14 cellular contexts compared by ENCODE assay signal in the genomic region with DNA sequence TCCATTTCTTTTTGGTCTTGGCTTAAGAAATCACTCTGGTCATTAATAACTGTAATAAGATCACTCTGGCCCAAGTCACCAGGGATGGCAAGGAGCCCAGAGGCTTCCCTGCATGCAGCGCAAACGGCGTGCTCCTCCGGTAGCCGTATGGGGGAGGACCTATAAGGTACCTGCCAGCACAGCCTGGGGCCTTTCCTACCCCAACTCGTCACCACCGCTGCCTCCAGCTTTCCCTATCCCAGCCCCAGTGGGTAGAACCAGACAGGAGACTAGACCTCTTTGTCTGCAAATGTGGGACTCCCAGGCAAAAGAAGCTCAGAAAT. TPM values are rescaled to one million over a fixed set of nuclear protein-coding genes. Genes with fewer than 3 reads are reported as not detected.
DNase-seq lines count a peak whose midpoint lies in the region; ATAC-seq, FAIRE-seq and TF ChIP-seq lines count a peak whose summit lies in the region.
"Had no signal": no experiment of that assay in that cellular context is flagged by ENCODE, and none has a peak within 500 bp of the region (broad histone marks: within the 10 kb centered on the region; RNA-seq: fewer than 3 reads in every experiment).

No MANE protein-coding gene starts in this region.

- no peak overlapping the region for H3K4me3 ChIP-seq in BE2C (ENCODE audit: low read depth, low read length)
- no peak overlapping the region for H3K4me3 ChIP-seq in endodermal cell (ENCODE audit: low read length)
- no peak overlapping the region for H3K4me3 ChIP-seq in HepG2 (replicated peaks in 1 of 3; ENCODE audit: insufficient read depth in 1 of 3, low read depth in 2 of 3, low read length in 3 of 3)
- H3K4me3 ChIP-seq: SJSA1 had no signal

- DNase-seq in BE2C (peak; percentile 55), endodermal cell (peak; percentile 34), left kidney (ENCODE audit: low read depth, low spot score) (peak; percentile 29), SHP77 (lab: John Stamatoyannopoulos, UW) (no peak), HepG2 (ENCODE audit: low spot score) (no peak)
- DNase-seq: Caco-2, MM.1S, NCI-H1105, NCI-H187 had no signal

- H3K36me3 Mint-ChIP-seq in IgD-negative memory B cell (peaks cover 1% of the 10 kb centered on the region), endodermal cell (ENCODE audit: low read depth) (no peaks in the 10 kb centered on the region)

- intact Hi-C loops in HepG2 (cut with micrococcal nuclease; ENCODE audit: unreplicated experiment): loop anchor here (2.0 kb wide), 1 partner anchor 653 kb away; no protein-coding TSS in a partner anchor

- H3K79me2 ChIP-seq in HepG2 (ENCODE audit: insufficient read depth, low read length): no peaks in the 10 kb centered on the region

- H3K4me2 ChIP-seq in HepG2 (ENCODE audit: low read depth, low read length): no peak overlapping the region

- in situ Hi-C loops in HepG2 (cut with HindIII; ENCODE audit: extremely low pct_ligation_motif_present, low pct_unique_long_range_greater_than_20kb): loop anchor here (10.0 kb wide), 1 partner anchor 651 kb away; no protein-coding TSS in a partner anchor

- BruUV-seq in HepG2 (replicated peaks; lab: Mats Ljungman, UMichigan): no TSS peak

- peak overlapping the region in 2 of 3 donors; percentile 13 to 56 for H3K27ac Mint-ChIP-seq in IgD-negative memory B cell
- no peak overlapping the region for H3K27ac Mint-ChIP-seq in endodermal cell

- peaks cover 14% of the 10 kb centered on the region for H3K4me1 ChIP-seq in BE2C
- no peaks in the 10 kb centered on the region for H3K4me1 ChIP-seq in endodermal cell (ENCODE audit: control insufficient read depth, insufficient read depth, low read length)
- no peaks in the 10 kb centered on the region for H3K4me1 ChIP-seq in HepG2 (ENCODE audit: insufficient read depth, low read length)
- H3K4me1 ChIP-seq: SJSA1 had no signal

- no peaks in the 10 kb centered on the region for H4K20me1 ChIP-seq in HepG2 (ENCODE audit: insufficient read depth, low read length)

- H3K9ac ChIP-seq in endodermal cell (ENCODE audit: extremely low read depth, low read length, poor library complexity, severe bottlenecking) (no peak overlapping the region), HepG2 (ENCODE audit: insufficient read depth, low read depth, low read length) (no peak overlapping the region)

- H2AFZ ChIP-seq in HepG2 (ENCODE audit: low read length): no peak overlapping the region

- POLR2A ChIA-PET in HepG2 (lab: Yijun Ruan, JAX): no interaction called here

- ATAC-seq in HepG2 (no peak), HG02763 (IDR thresholded peaks at IDR 0.05; ENCODE audit: unreplicated experiment) (no peak), GM18873 (IDR thresholded peaks at IDR 0.05; ENCODE audit: low FRiP score, unreplicated experiment) (no peak)

- H3K4me1 Mint-ChIP-seq in IgD-negative memory B cell (peaks cover 25 to 39% (median 35%) of the 10 kb centered on the region in 3 donors), endodermal cell (peaks cover 11% of the 10 kb centered on the region)

- no peak for FAIRE-seq in HepG2 (lab: Jason Lieb, UNC)

- TF ChIP-seq RAD21 in HepG2 (CRISPR knock-in tag; IDR thresholded peaks at IDR 0.05): no peak

- TF ChIP-seq CTCF in BE2C (IDR thresholded peaks at IDR 0.05; ENCODE audit: low read depth, low read length) (no peak), endodermal cell (conservative IDR thresholded peaks at IDR 0.05) (no peak), HepG2 (CRISPR knock-in tag; IDR thresholded peaks at IDR 0.05) (no peak)

- WGBS in endodermal cell (ENCODE audit: insufficient coverage in 1 of 2, insufficient read length in 1 of 2), 2 experiments: 78 to 81% methylated on average over 5 to 7 of the region's 7 CpGs
- WGBS in HepG2 (ENCODE audit: low lambda C conversion rate): 4% methylated on average over 7 of the region's 7 CpGs

- H3K9me3 Mint-ChIP-seq in IgD-negative memory B cell (peaks cover 0 to 10% (median 3%) of the 10 kb centered on the region in 3 donors), endodermal cell (peaks cover 4% of the 10 kb centered on the region)

- H3K27me3 ChIP-seq in BE2C: no peaks in the 10 kb centered on the region
- peaks cover 92% of the 10 kb centered on the region for H3K27me3 ChIP-seq in endodermal cell (ENCODE audit: control insufficient read depth, insufficient read depth, low read length, poor library complexity, severe bottlenecking)
- peaks cover 4 to 38% of the 10 kb centered on the region in 2 experiments; a peak in 4 of 5 replicates for H3K27me3 ChIP-seq in HepG2 (ENCODE audit: control insufficient read depth in 1 of 2, insufficient read depth in 2 of 2, low read length in 2 of 2)

- H3K27me3 Mint-ChIP-seq in IgD-negative memory B cell (peaks cover 90% of the 10 kb centered on the region), endodermal cell (ENCODE audit: insufficient read depth) (peaks cover 99% of the 10 kb centered on the region)

- H3K36me3 ChIP-seq in BE2C (no peaks in the 10 kb centered on the region; the same call in 1 of the 2 replicates), endodermal cell (ENCODE audit: control insufficient read depth, insufficient read depth, low read length) (no peaks in the 10 kb centered on the region), HepG2 (replicated peaks in 1 of 2; ENCODE audit: control insufficient read depth in 1 of 2, insufficient read depth in 2 of 2, low read length in 2 of 2) (no peaks in the 10 kb centered on the region)
- H3K36me3 ChIP-seq: SJSA1 had no signal

- H3K4me3 Mint-ChIP-seq in IgD-negative memory B cell: peak overlapping the region in 1 of 4 donors; percentile 11
- no peak overlapping the region for H3K4me3 Mint-ChIP-seq in endodermal cell

- CTCF ChIA-PET in HepG2 (lab: Yijun Ruan, JAX; ENCODE audit: low intra/inter-chr PET ratio, low total read pairs): no interaction called here

- no peak for TF ChIP-seq POLR2A in HepG2 (IDR thresholded peaks at IDR 0.05; ENCODE audit: insufficient read depth in 1 of 2, low read depth in 2 of 2, low read length in 2 of 2)

- H3K27ac ChIP-seq in endodermal cell (ENCODE audit: low read depth, low read length) (no peak overlapping the region), HepG2 (ENCODE audit: extremely low read length, insufficient read depth, low read length) (no peak overlapping the region)
- H3K27ac ChIP-seq: SJSA1 had no signal

- H3K9me3 ChIP-seq in BE2C (no peaks in the 10 kb centered on the region; the same call in 1 of the 2 replicates), endodermal cell (ENCODE audit: control insufficient read depth, low read length) (no peaks in the 10 kb centered on the region), HepG2 (ENCODE audit: low read length) (no peaks in the 10 kb centered on the region)
- H3K9me3 ChIP-seq: Caco-2, SJSA1 had no signal

- TF ChIP-seq EP300 in HepG2 (IDR thresholded peaks at IDR 0.05; ENCODE audit: low read depth in 2 of 2, low read length in 2 of 2): no peak
- TF ChIP-seq EP300 in HepG2 (CRISPR knock-in tag; IDR thresholded peaks at IDR 0.05; ENCODE audit: borderline replicate concordance): no peak

TF ChIP-seq in HepG2, 621 proteins besides CTCF, POLR2A, EP300 and RAD21 (continues in another document):
- TF ChIP-seq MEIS1 (CRISPR knock-in tag; IDR thresholded peaks at IDR 0.05; ENCODE audit: borderline replicate concordance) (no peak), KDM5B (CRISPR knock-in tag; IDR thresholded peaks at IDR 0.05; ENCODE audit: borderline replicate concordance) (no peak), AGO2 (optimal IDR thresholded peaks at IDR 0.05; ENCODE audit: low read depth, low read length) (no peak)

RNA-seq across cellular contexts. Expression of a gene that starts 25.9 kb away (rescaled TPM):
- 244 TPM for polyA plus RNA-seq in BE2C (2012; ENCODE audit: insufficient read depth, insufficient read length, low read depth)
- polyA plus RNA-seq in IgD-negative memory B cell (not detected), HepG2 (2011; rRNA removed) (not detected in 2 replicates)
- total RNA-seq in endodermal cell (not detected), HepG2 (2016; rRNA removed; fragmentation: Illumina TruSeq; extraction: Trizol) (not detected in 2 replicates)
- 2.0 TPM for polyA plus RNA-seq in endodermal cell (2013, experiment 1 of 2)
- 2.0 TPM for polyA plus RNA-seq in endodermal cell (2013, experiment 2 of 2)
- total RNA-seq in HepG2 (2016; cell fraction: cytosol; rRNA removed; fragmentation: Illumina TruSeq; extraction: Trizol; ENCODE audit: low read depth): not detected in 2 replicates
- not detected in 2 replicates for total RNA-seq in HepG2 (2016; cell fraction: insoluble cytoplasmic fraction; rRNA removed; fragmentation: Illumina TruSeq; extraction: Trizol)
- total RNA-seq in HepG2 (2016; cell fraction: membrane; rRNA removed; fragmentation: Illumina TruSeq; extraction: Trizol): not detected in 2 replicates
- total RNA-seq in HepG2 (2016; cell fraction: nucleus; rRNA removed; fragmentation: Illumina TruSeq; extraction: Trizol): not detected in 2 replicates
- polyA plus RNA-seq in HepG2 (2011; cell fraction: cytosol; rRNA removed): not detected in 2 replicates
- not detected in 2 replicates for polyA plus RNA-seq in HepG2 (2011; cell fraction: nucleus; rRNA removed)
- polyA plus RNA-seq in HepG2 (2012): not detected in 2 replicates
- not detected in 2 replicates for polyA plus RNA-seq in HepG2 (2016; cell fraction: cytosol; fragmentation: Illumina TruSeq; extraction: Trizol; ENCODE audit: low read depth)
- not detected in 2 replicates for polyA plus RNA-seq in HepG2 (2016; cell fraction: insoluble cytoplasmic fraction; fragmentation: Illumina TruSeq; extraction: Trizol; ENCODE audit: low read depth)
- polyA plus RNA-seq in HepG2 (2016; cell fraction: membrane; fragmentation: Illumina TruSeq; extraction: Trizol; ENCODE audit: low read depth): not detected in 2 replicates
- polyA plus RNA-seq in HepG2 (2016; cell fraction: nucleus; fragmentation: Illumina TruSeq; extraction: Trizol; ENCODE audit: insufficient read depth, low read depth): not detected in 2 replicates
- polyA minus RNA-seq in HepG2 (2011; rRNA and poly(A)+ RNA removed; ENCODE audit: low replicate concordance): not detected in 2 replicates
- polyA minus RNA-seq in HepG2 (2011; cell fraction: cytosol; rRNA and poly(A)+ RNA removed): not detected in 2 replicates
- not detected in 2 replicates for polyA minus RNA-seq in HepG2 (2011; cell fraction: nucleus; rRNA and poly(A)+ RNA removed)
- total RNA-seq: Caco-2, NCI-H460, SJSA1 had no signal

Comparison
In these comparisons a context has a peak if more than half of its experiments do, and no peak if none do; other contexts are left out.
1. DNase-seq: peak in BE2C (single experiment), endodermal cell (single experiment) and left kidney (single experiment); none in SHP77 (0 of 2) and HepG2 (single experiment).